Comparison of ENCODE assay signal across 12 cellular contexts in the genomic region with DNA sequence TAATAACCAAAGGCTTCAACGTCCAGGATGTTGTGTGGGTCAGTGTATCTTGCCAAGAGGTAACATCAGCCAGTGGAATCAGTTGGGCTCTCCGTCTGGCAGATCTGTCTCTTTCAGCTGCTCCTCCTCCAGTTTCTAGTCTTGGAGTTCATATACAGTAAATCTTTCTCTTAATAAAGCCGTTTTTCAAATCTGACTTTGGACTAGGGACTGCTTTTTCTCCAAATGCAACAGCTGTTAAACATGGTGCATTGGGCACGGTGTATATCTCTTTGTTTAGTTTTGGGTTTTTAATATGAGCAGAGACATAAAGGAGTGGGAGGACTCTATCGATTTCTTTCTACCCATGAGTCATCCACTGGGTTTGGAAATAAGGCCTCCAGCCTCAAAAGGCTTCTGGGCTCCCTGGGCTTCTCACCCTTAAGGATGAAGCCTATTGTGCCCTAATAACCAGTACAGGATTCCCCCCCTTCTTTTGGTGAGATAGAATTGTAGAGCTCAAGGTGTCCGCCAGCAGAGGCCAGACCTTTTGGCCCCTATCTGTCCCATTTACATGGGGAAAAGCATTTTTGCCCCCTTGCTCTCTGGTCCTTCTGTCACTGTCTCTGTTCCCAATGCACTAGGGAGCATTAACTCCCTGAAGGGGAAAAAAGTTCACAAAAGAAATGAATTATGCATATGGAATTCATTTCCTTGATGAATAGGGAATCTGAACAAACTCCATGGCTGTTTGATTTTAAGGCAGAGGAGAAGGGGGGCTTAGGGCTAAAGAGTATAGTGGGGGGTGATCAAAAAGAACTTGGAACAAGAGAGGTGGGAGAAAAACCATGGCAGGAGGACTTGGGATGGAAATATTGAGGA.
DNase-seq lines count a peak whose midpoint lies in the region; ATAC-seq and TF ChIP-seq lines count a peak whose summit lies in the region.
"Had no signal": no experiment of that assay in that cellular context is flagged by ENCODE, and none has a peak within 500 bp of the region (broad histone marks: within the 10 kb centered on the region; RNA-seq: fewer than 3 reads in every experiment).

No MANE protein-coding gene starts in this region.

- no peak overlapping the region for H2BK12ac ChIP-seq in H9 (ENCODE audit: insufficient read length, low read depth, low read length)

- no peak overlapping the region for H4K8ac ChIP-seq in H9 (replicated peaks; ENCODE audit: insufficient read length, low read depth, low read length)

- no peak overlapping the region for H3K4me3 Mint-ChIP-seq in H9
- H3K4me3 Mint-ChIP-seq: effector memory CD8-positive, alpha-beta T cell; memory B cell had no signal

- H3K18ac ChIP-seq in H9 (ENCODE audit: insufficient read length, low read depth, low read length): no peak overlapping the region

- no peaks in the 10 kb centered on the region for H3K9me3 Mint-ChIP-seq in H9
- H3K9me3 Mint-ChIP-seq: memory B cell had no signal

- in situ Hi-C loops in gastrocnemius medialis (cut with MboI; ENCODE audit: low sequenced_read_pairs in 4 of 4): no loop called here

- peaks cover 51% of the 10 kb centered on the region for H3F3A ChIP-seq in PC-9 (ENCODE audit: insufficient read depth, low read depth)

- no TSS peak for BruUV-seq in PC-9 (replicated peaks; lab: Mats Ljungman, UMichigan)

- H3K4me3 ChIP-seq in PC-9 (0 out of 2 replicates have a peak overlapping the region, but pooled peaks have one; percentile 26), gastrocnemius medialis (peak overlapping the region in 2 of 4 donors; percentile 16 to 22)

- no CpG with 5 or more reads among the region's 6 CpGs for WGBS in H9 (ENCODE audit: extremely low coverage, insufficient read length, low lambda C conversion rate)

- no peak overlapping the region for H2AK5ac ChIP-seq in H9 (ENCODE audit: insufficient read length, low read length)

- H4K91ac ChIP-seq in H9 (ENCODE audit: insufficient read length, low read depth, low read length): no peak overlapping the region

- no peak overlapping the region for H2BK15ac ChIP-seq in H9 (ENCODE audit: low read depth, low read length)

- no peak overlapping the region for H2AFZ ChIP-seq in H9 (ENCODE audit: low read length)
- H2AFZ ChIP-seq in PC-9: peak overlapping the region; percentile 44

- DNase-seq in H9: no peak
- peak in 1 of 2 experiments; percentile 85 for DNase-seq in PC-9
- DNase-seq in fibroblast of peridontal ligament (ENCODE audit: extremely low read depth): peak; percentile 70
- DNase-seq in gastrocnemius medialis: peak in 1 of 2 donors; percentile 50
- no peak for DNase-seq in globus pallidus (ENCODE audit: low spot score)
- no peak for DNase-seq in nucleus accumbens (lab: John Stamatoyannopoulos, UW)
- DNase-seq: effector memory CD8-positive, alpha-beta T cell; NCI-H187 treated with DMSO at 0.1 percent for 48 hours; stimulated activated CD4-positive, alpha-beta T cell treated with anti-CD3 and anti-CD28 coated beads, Interleukin-2, amount 100 ng/mL, for 48 hours had no signal

- H3K23me2 ChIP-seq in H9 (ENCODE audit: insufficient read length, low read depth, low read length, poor library complexity, severe bottlenecking): no peaks in the 10 kb centered on the region

- ATAC-seq in gastrocnemius medialis: no peak
- no peak for ATAC-seq in esophagus mucosa
- ATAC-seq in HG02870 (IDR thresholded peaks at IDR 0.05; ENCODE audit: unreplicated experiment): no peak
- ATAC-seq: effector memory CD8-positive, alpha-beta T cell had no signal

- H3K36me3 Mint-ChIP-seq in H9 (ENCODE audit: insufficient read depth in 1 of 3, low read depth in 3 of 3): peaks cover 10 to 31% (median 22%) of the 10 kb centered on the region in 3 experiments; a peak in 6 of 7 replicates
- H3K36me3 Mint-ChIP-seq: memory B cell had no signal

- H3K79me2 ChIP-seq in H9 (ENCODE audit: insufficient read depth, low read length) (peaks cover 9% of the 10 kb centered on the region; the same call in 1 of the 2 replicates), PC-9 (ENCODE audit: low read depth) (peaks cover 43% of the 10 kb centered on the region)

- CTCF ChIA-PET in PC-9 (lab: Charles Lee): no interaction called here

- H3K79me1 ChIP-seq in H9 (ENCODE audit: insufficient read depth, low read depth, low read length, poor library complexity, severe bottlenecking): peaks cover 2% of the 10 kb centered on the region

- H3K27ac ChIP-seq in H9 (ENCODE audit: insufficient read length, low read depth, low read length) (no peak overlapping the region), PC-9 (peak overlapping the region; percentile 98), gastrocnemius medialis (peak overlapping the region; percentile 84 to 92 (median 90))

- peaks cover 58 to 67% of the 10 kb centered on the region in 2 experiments for H3K4me1 Mint-ChIP-seq in H9
- H3K4me1 Mint-ChIP-seq: memory B cell had no signal

- H3K27ac Mint-ChIP-seq in H9: peak overlapping the region in 2 of 3 experiments; percentile 52 to 93; a peak in 3 of 7 replicates
- H3K27ac Mint-ChIP-seq: effector memory CD8-positive, alpha-beta T cell; memory B cell had no signal

- intact Hi-C loops in PC-9 (cut with micrococcal nuclease; ENCODE audit: unreplicated experiment) (loop anchor here (5.0 kb wide), 1 partner anchor 102 kb away; no protein-coding TSS in a partner anchor), gastrocnemius medialis (cut with DNase I; ENCODE audit: low total_unique reads) (no loop called here)

- H3K9me2 ChIP-seq in PC-9 (ENCODE audit: insufficient read depth): no peaks in the 10 kb centered on the region

- no peak for TF ChIP-seq POLR2A in gastrocnemius medialis (IDR thresholded peaks at IDR 0.05)

- H2BK5ac ChIP-seq in H9 (ENCODE audit: insufficient read length, low read length): no peak overlapping the region

- H4K20me1 ChIP-seq in H9 (ENCODE audit: control insufficient read depth, insufficient read depth, insufficient read length) (no peaks in the 10 kb centered on the region), PC-9 (ENCODE audit: insufficient read depth) (no peaks in the 10 kb centered on the region)

- H3K27me3 ChIP-seq in H9 (ENCODE audit: insufficient read depth, low read length): no peaks in the 10 kb centered on the region
- H3K27me3 ChIP-seq in PC-9 (ENCODE audit: insufficient read depth, low read depth): no peaks in the 10 kb centered on the region
- H3K27me3 ChIP-seq in gastrocnemius medialis: no peaks in the 10 kb centered on the region

- no peak overlapping the region for H2BK20ac ChIP-seq in H9 (ENCODE audit: low read depth, low read length, poor library complexity, severe bottlenecking)

- H3K27me3 Mint-ChIP-seq in H9 (ENCODE audit: low read depth): no peaks in the 10 kb centered on the region
- H3K27me3 Mint-ChIP-seq: effector memory CD8-positive, alpha-beta T cell; memory B cell had no signal

- TF ChIP-seq CTCF in H9 (conservative IDR thresholded peaks at IDR 0.05): no peak
- TF ChIP-seq CTCF in PC-9 (conservative IDR thresholded peaks at IDR 0.05): no peak
- no peak for TF ChIP-seq CTCF in gastrocnemius medialis (IDR thresholded peaks at IDR 0.05 in 4 of 5, conservative IDR thresholded peaks at IDR 0.05 in 1 of 5)

- H3K9me3 ChIP-seq in H9 (ENCODE audit: control insufficient read depth, low read depth, low read length): no peaks in the 10 kb centered on the region
- no peaks in the 10 kb centered on the region for H3K9me3 ChIP-seq in PC-9 (ENCODE audit: insufficient read depth, low read depth)
- no peaks in the 10 kb centered on the region for H3K9me3 ChIP-seq in gastrocnemius medialis

- no peak overlapping the region for H3K9ac ChIP-seq in H9 (ENCODE audit: extremely low read depth, insufficient read length, low read length)

- no peak overlapping the region for H2BK120ac ChIP-seq in H9 (ENCODE audit: low read depth, low read length, poor library complexity, severe bottlenecking)

- H3K36me3 ChIP-seq in PC-9 (ENCODE audit: low read depth) (0 out of 2 replicates have a peak, but pooled peaks cover 10% of the 10 kb centered on the region), gastrocnemius medialis (no peaks in the 10 kb centered on the region)

- H3K23ac ChIP-seq in H9 (ENCODE audit: insufficient read length, low read depth, low read length): no peak overlapping the region

- H3K4me1 ChIP-seq in H9 (ENCODE audit: insufficient read depth, low read length) (peaks cover 19% of the 10 kb centered on the region; the same call in 1 of the 2 replicates), PC-9 (replicated peaks; ENCODE audit: insufficient read depth) (peaks cover 84% of the 10 kb centered on the region), gastrocnemius medialis (peaks cover 88 to 97% of the 10 kb centered on the region in 2 donors)

- H4K5ac ChIP-seq in H9 (ENCODE audit: insufficient read length, low read depth, low read length): no peak overlapping the region

- H3K4me2 ChIP-seq in H9 (ENCODE audit: insufficient read depth, insufficient read length, low read length): no peak overlapping the region
- peak overlapping the region; percentile 75 for H3K4me2 ChIP-seq in PC-9

- H3K56ac ChIP-seq in H9 (ENCODE audit: insufficient read length, low read depth, low read length): no peak overlapping the region

- H3K14ac ChIP-seq in H9 (ENCODE audit: insufficient read depth, low read length): no peak overlapping the region

- no peak overlapping the region for H3T11ph ChIP-seq in H9 (ENCODE audit: low read length)

- H3K4ac ChIP-seq in H9 (ENCODE audit: low read depth, low read length): no peak overlapping the region

- POLR2A ChIA-PET in PC-9 (lab: Charles Lee; ENCODE audit: unreplicated experiment): interaction anchor here (0.6 kb wide), 1 partner anchor 144 kb away, joined by 3 read pairs; no protein-coding TSS in a partner anchor
